In genomic region chr19:29671393-29672076, GRCh38 we compare ENCODE assay signal across 1 cellular context.
TF ChIP-seq lines count a peak whose summit lies in the region.

No MANE protein-coding gene starts in this region.

TF ChIP-seq in K562, 482 proteins besides CTCF, POLR2A, EP300 and RAD21 (continued from another document and continues in another):
- TF ChIP-seq RREB1 (CRISPR knock-in tag; IDR thresholded peaks at IDR 0.05) (no peak), ILK (tag; IDR thresholded peaks at IDR 0.05; ENCODE audit: borderline replicate concordance, low read depth) (no peak), CCAR2 (IDR thresholded peaks at IDR 0.05; ENCODE audit: low read depth, low read length) (no peak), ATF1 (CRISPR knock-in tag; IDR thresholded peaks at IDR 0.05) (no peak), ATF1 (tag; IDR thresholded peaks at IDR 0.05) (no peak), NELFE (IDR thresholded peaks at IDR 0.05; ENCODE audit: insufficient read depth, insufficient read length) (no peak), PCBP1 (IDR thresholded peaks at IDR 0.05; ENCODE audit: low read depth, low read length, poor library complexity, severe bottlenecking) (no peak), SMAD4 (CRISPR knock-in tag; conservative IDR thresholded peaks at IDR 0.05) (no peak), MGA (IDR thresholded peaks at IDR 0.05) (peak; percentile 83), FIP1L1 (IDR thresholded peaks at IDR 0.05; ENCODE audit: low read depth, low read length, poor library complexity, severe bottlenecking) (no peak), ZBTB33 (CRISPR knock-in tag; IDR thresholded peaks at IDR 0.05) (0 out of 2 replicates have a peak, but pooled peaks have one; percentile 41), BHLHE40 (IDR thresholded peaks at IDR 0.05; ENCODE audit: low read length) (peak; percentile 91), CHD7 (IDR thresholded peaks at IDR 0.05; ENCODE audit: low read depth, low read length) (no peak), HDAC6 (IDR thresholded peaks at IDR 0.05; ENCODE audit: low read depth, low read length) (no peak), TOE1 (IDR thresholded peaks at IDR 0.05; ENCODE audit: borderline replicate concordance) (no peak), TOE1 (CRISPR knock-in tag; IDR thresholded peaks at IDR 0.05; ENCODE audit: borderline replicate concordance, low read depth) (no peak)
